Comparison of ENCODE assay signal across 1 cellular context in genomic region chr10:113139695-113140094, GRCh38.
TF ChIP-seq lines count a peak whose summit lies in the region.

No MANE protein-coding gene starts in this region.

TF ChIP-seq in WTC11, 78 proteins besides CTCF, POLR2A, EP300 and RAD21 (continued from another document):
- TF ChIP-seq AR (CRISPR knock-in tag; IDR thresholded peaks at IDR 0.05) (no peak), ZNF425 (CRISPR knock-in tag; conservative IDR thresholded peaks at IDR 0.05) (no peak), ZNF263 (CRISPR knock-in tag; IDR thresholded peaks at IDR 0.05; ENCODE audit: low read depth) (no peak), E2F4 (CRISPR knock-in tag; IDR thresholded peaks at IDR 0.05; ENCODE audit: borderline replicate concordance, low read depth) (no peak), PREB (CRISPR knock-in tag; IDR thresholded peaks at IDR 0.05; ENCODE audit: borderline replicate concordance) (no peak), NFYB (CRISPR knock-in tag; conservative IDR thresholded peaks at IDR 0.05; ENCODE audit: low read depth) (no peak), ESRRA (CRISPR knock-in tag; IDR thresholded peaks at IDR 0.05; ENCODE audit: borderline replicate concordance) (no peak), IRF2 (CRISPR knock-in tag; IDR thresholded peaks at IDR 0.05; ENCODE audit: borderline replicate concordance, low read depth) (no peak), ZNF138 (CRISPR knock-in tag; conservative IDR thresholded peaks at IDR 0.05) (no peak), GABPB1 (CRISPR knock-in tag; IDR thresholded peaks at IDR 0.05) (no peak), ATF3 (CRISPR knock-in tag; conservative IDR thresholded peaks at IDR 0.05) (no peak)
- TF ChIP-seq, protein P1, sequence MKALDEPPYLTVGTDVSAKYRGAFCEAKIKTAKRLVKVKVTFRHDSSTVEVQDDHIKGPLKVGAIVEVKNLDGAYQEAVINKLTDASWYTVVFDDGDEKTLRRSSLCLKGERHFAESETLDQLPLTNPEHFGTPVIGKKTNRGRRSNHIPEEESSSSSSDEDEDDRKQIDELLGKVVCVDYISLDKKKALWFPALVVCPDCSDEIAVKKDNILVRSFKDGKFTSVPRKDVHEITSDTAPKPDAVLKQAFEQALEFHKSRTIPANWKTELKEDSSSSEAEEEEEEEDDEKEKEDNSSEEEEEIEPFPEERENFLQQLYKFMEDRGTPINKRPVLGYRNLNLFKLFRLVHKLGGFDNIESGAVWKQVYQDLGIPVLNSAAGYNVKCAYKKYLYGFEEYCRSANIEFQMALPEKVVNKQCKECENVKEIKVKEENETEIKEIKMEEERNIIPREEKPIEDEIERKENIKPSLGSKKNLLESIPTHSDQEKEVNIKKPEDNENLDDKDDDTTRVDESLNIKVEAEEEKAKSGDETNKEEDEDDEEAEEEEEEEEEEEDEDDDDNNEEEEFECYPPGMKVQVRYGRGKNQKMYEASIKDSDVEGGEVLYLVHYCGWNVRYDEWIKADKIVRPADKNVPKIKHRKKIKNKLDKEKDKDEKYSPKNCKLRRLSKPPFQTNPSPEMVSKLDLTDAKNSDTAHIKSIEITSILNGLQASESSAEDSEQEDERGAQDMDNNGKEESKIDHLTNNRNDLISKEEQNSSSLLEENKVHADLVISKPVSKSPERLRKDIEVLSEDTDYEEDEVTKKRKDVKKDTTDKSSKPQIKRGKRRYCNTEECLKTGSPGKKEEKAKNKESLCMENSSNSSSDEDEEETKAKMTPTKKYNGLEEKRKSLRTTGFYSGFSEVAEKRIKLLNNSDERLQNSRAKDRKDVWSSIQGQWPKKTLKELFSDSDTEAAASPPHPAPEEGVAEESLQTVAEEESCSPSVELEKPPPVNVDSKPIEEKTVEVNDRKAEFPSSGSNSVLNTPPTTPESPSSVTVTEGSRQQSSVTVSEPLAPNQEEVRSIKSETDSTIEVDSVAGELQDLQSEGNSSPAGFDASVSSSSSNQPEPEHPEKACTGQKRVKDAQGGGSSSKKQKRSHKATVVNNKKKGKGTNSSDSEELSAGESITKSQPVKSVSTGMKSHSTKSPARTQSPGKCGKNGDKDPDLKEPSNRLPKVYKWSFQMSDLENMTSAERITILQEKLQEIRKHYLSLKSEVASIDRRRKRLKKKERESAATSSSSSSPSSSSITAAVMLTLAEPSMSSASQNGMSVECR (CRISPR knock-in tag; IDR thresholded peaks at IDR 0.05; ENCODE audit: borderline replicate concordance), result no peak
- TF ChIP-seq, protein P2, sequence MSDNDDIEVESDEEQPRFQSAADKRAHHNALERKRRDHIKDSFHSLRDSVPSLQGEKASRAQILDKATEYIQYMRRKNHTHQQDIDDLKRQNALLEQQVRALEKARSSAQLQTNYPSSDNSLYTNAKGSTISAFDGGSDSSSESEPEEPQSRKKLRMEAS (CRISPR knock-in tag; IDR thresholded peaks at IDR 0.05), result no peak
